23 cellular contexts compared by ENCODE assay signal in genomic region chr14:80047761-80048160, GRCh38.
A peak's percentile ranks its signal among the peaks of the same experiment; 100 is the strongest.
DNase-seq lines count a peak whose midpoint lies in the region; ATAC-seq and TF ChIP-seq lines count a peak whose summit lies in the region.
"Had no signal": no experiment of that assay in that cellular context is flagged by ENCODE, and none has a peak within 500 bp of the region (broad histone marks: within the 10 kb centered on the region; RNA-seq: fewer than 3 reads in every experiment).

No MANE protein-coding gene starts in this region.

- H3K27me3 Mint-ChIP-seq in activated T-helper 2 cell treated with anti-CD3 and anti-CD28 coated beads, Interferon-gamma antibody, Interleukin-2, Interleukin-4, amounts not matched to agents 10 μg/mL and 5 μg/mL and 100 μg/mL, durations not matched to agents 14 hours and 24 hours and 36 hours (ENCODE audit: low read depth), result no peaks in the 10 kb centered on the region
- H3K27me3 Mint-ChIP-seq: B cell; CD4-positive, alpha-beta T cell; T-cell had no signal

- H3K4me1 Mint-ChIP-seq in activated T-helper 2 cell treated with anti-CD3 and anti-CD28 coated beads, Interferon-gamma antibody, Interleukin-2, Interleukin-4, amounts not matched to agents 10 μg/mL and 5 μg/mL and 100 μg/mL, durations not matched to agents 14 hours and 24 hours and 36 hours (ENCODE audit: low read depth), result no peaks in the 10 kb centered on the region
- H3K4me1 Mint-ChIP-seq: B cell, T-cell had no signal

- H3K36me3 ChIP-seq in cardiac muscle cell, result no peaks in the 10 kb centered on the region
- H3K36me3 ChIP-seq: SJSA1 had no signal

- H3K27me3 ChIP-seq in cardiac muscle cell, result no peaks in the 10 kb centered on the region
- H3K27me3 ChIP-seq: SJSA1 had no signal

- no peaks in the 10 kb centered on the region for H3K9me3 Mint-ChIP-seq in activated T-helper 2 cell treated with anti-CD3 and anti-CD28 coated beads, Interferon-gamma antibody, Interleukin-2, Interleukin-4, amounts not matched to agents 10 μg/mL and 5 μg/mL and 100 μg/mL, durations not matched to agents 14 hours and 24 hours and 36 hours

- H3K36me3 Mint-ChIP-seq in activated T-helper 2 cell treated with anti-CD3 and anti-CD28 coated beads, Interferon-gamma antibody, Interleukin-2, Interleukin-4, amounts not matched to agents 10 μg/mL and 5 μg/mL and 100 μg/mL, durations not matched to agents 14 hours and 24 hours and 36 hours (ENCODE audit: low read depth), result no peaks in the 10 kb centered on the region
- H3K36me3 Mint-ChIP-seq: T-cell had no signal

- intact Hi-C loops in Right ventricle myocardium inferior (cut with DNase I), result no loop called here
- intact Hi-C loops in activated T-helper 2 cell treated with anti-CD3 and anti-CD28 coated beads, Interferon-gamma antibody, Interleukin-2, Interleukin-4, amounts not matched to agents 10 μg/mL and 5 μg/mL and 100 μg/mL, durations not matched to agents 14 hours and 24 hours and 36 hours (cut with micrococcal nuclease), result no loop called here

- no peak overlapping the region for H3K4me3 ChIP-seq in cardiac muscle cell
- H3K4me3 ChIP-seq: GM23248, K562, SJSA1 had no signal

- H3K27ac ChIP-seq in cardiac muscle cell, result no peak overlapping the region
- H3K27ac ChIP-seq: GM23248, HL-60, SJSA1 had no signal

- no peaks in the 10 kb centered on the region for H3K9me3 ChIP-seq in cardiac muscle cell (ENCODE audit: low read depth)
- H3K9me3 ChIP-seq: SJSA1 had no signal

- no peaks in the 10 kb centered on the region for H3K4me1 ChIP-seq in cardiac muscle cell (ENCODE audit: low read depth)
- H3K4me1 ChIP-seq: SJSA1 had no signal

- no peak for ATAC-seq in Right ventricle myocardium inferior
- ATAC-seq in HG02759 (IDR thresholded peaks at IDR 0.05; ENCODE audit: unreplicated experiment), result no peak
- ATAC-seq: HCT116, K562, T-cell had no signal

- no peak overlapping the region for H3K27ac Mint-ChIP-seq in activated T-helper 2 cell treated with anti-CD3 and anti-CD28 coated beads, Interferon-gamma antibody, Interleukin-2, Interleukin-4, amounts not matched to agents 10 μg/mL and 5 μg/mL and 100 μg/mL, durations not matched to agents 14 hours and 24 hours and 36 hours
- H3K27ac Mint-ChIP-seq: B cell; CD4-positive, alpha-beta T cell; T-cell had no signal

- DNase-seq in cardiac muscle cell (ENCODE audit: low read depth in 1 of 2, low spot score in 1 of 2) (peak; percentile 4 to 9), Right ventricle myocardium inferior (ENCODE audit: missing footprints) (no peak), NCI-H226 (peak; percentile 87), cerebellar cortex (ENCODE audit: low spot score) (peak; percentile 88), KG1 (lab: John Stamatoyannopoulos, UW) (no peak)
- no peak for DNase-seq in activated T-helper 2 cell treated with anti-CD3 and anti-CD28 coated beads, Interferon-gamma antibody, Interleukin-2, Interleukin-4, amounts not matched to agents 10 μg/mL and 5 μg/mL and 100 μg/mL, durations not matched to agents 14 hours and 24 hours and 36 hours (ENCODE audit: low spot score)
- DNase-seq: ACHN; Calu3; CD4-positive, alpha-beta T cell; DMS79 treated with DMSO at 0.1 percent for 48 hours; GDM1; GM23248; NCI-H1092 treated with DMSO at 0.1 percent for 48 hours; NCI-H2029; OCI-M1; RPMI8226; T-cell had no signal

- H3K4me3 Mint-ChIP-seq in activated T-helper 2 cell treated with anti-CD3 and anti-CD28 coated beads, Interferon-gamma antibody, Interleukin-2, Interleukin-4, amounts not matched to agents 10 μg/mL and 5 μg/mL and 100 μg/mL, durations not matched to agents 14 hours and 24 hours and 36 hours (ENCODE audit: low read depth), result no peak overlapping the region
- H3K4me3 Mint-ChIP-seq: B cell; CD4-positive, alpha-beta T cell; T-cell had no signal

- no peak for TF ChIP-seq CTCF in cardiac muscle cell (IDR thresholded peaks at IDR 0.05; ENCODE audit: low read depth, low read length)

Comparison
In these comparisons a context has a peak if more than half of its experiments do, and no peak if none do; other contexts are left out.
1. DNase-seq: peak in cardiac muscle cell (2 of 2), NCI-H226 (single experiment) and cerebellar cortex (single experiment); none in Right ventricle myocardium inferior (single experiment), activated T-helper 2 cell treated with anti-CD3 and anti-CD28 coated beads, Interferon-gamma antibody, Interleukin-2, Interleukin-4, amounts not matched to agents 10 μg/mL and 5 μg/mL and 100 μg/mL, durations not matched to agents 14 hours and 24 hours and 36 hours (single experiment) and KG1 (single experiment).